Comparison of ENCODE assay signal across 1 cellular context in genomic region chr16:27779719-27780161, GRCh38.
A peak's percentile ranks its signal among the peaks of the same experiment; 100 is the strongest.
TF ChIP-seq lines count a peak whose summit lies in the region.

No MANE protein-coding gene starts in this region.

TF ChIP-seq in H1, 55 proteins besides CTCF, POLR2A, EP300 and RAD21:
- TF ChIP-seq CREB1 (IDR thresholded peaks at IDR 0.05), result peak; percentile 77
- TF ChIP-seq CBX5 (IDR thresholded peaks at IDR 0.05; ENCODE audit: low read depth, low read length), result no peak
- TF ChIP-seq TEAD4 (IDR thresholded peaks at IDR 0.05; ENCODE audit: low read depth, low read length), result no peak
- 0 out of 2 replicates have a peak, but pooled peaks have one; percentile 16 for TF ChIP-seq YY1 (IDR thresholded peaks at IDR 0.05; ENCODE audit: low read depth, low read length)
